ENCODE assay signal across 9 cellular contexts in genomic region chr15:99682455-99682854, GRCh38. TPM values are rescaled to one million over a fixed set of nuclear protein-coding genes. Genes with fewer than 3 reads are reported as not detected.
A peak's percentile ranks its signal among the peaks of the same experiment; 100 is the strongest.
DNase-seq lines count a peak whose midpoint lies in the region; ATAC-seq lines count a peak whose summit lies in the region.
"Had no signal": no experiment of that assay in that cellular context is flagged by ENCODE, and none has a peak within 500 bp of the region (broad histone marks: within the 10 kb centered on the region; RNA-seq: fewer than 3 reads in every experiment).

No MANE protein-coding gene starts in this region.

- no peak overlapping the region for H3K4me3 Mint-ChIP-seq in activated CD4-positive, alpha-beta T cell treated with anti-CD3 and anti-CD28 coated beads for 36 hours
- H3K4me3 Mint-ChIP-seq in T-cell, result peak overlapping the region in 1 of 3 donors; percentile 62
- H3K4me3 Mint-ChIP-seq in stimulated activated effector memory CD8-positive, alpha-beta T cell treated with anti-CD3 and anti-CD28 coated beads, Interleukin-12 subunit alpha, Interleukin-12 subunit beta, amount 100 ng/mL, for 72 hours, result no peak overlapping the region

- intact Hi-C loops in activated CD4-positive, alpha-beta T cell treated with anti-CD3 and anti-CD28 coated beads for 36 hours (cut with DNase I, micrococcal nuclease), result no loop called here

- H3K27ac Mint-ChIP-seq in activated CD4-positive, alpha-beta T cell treated with anti-CD3 and anti-CD28 coated beads for 36 hours, result peak overlapping the region; percentile 59
- H3K27ac Mint-ChIP-seq in T-cell, result peak overlapping the region; percentile 75 to 84
- H3K27ac Mint-ChIP-seq in stimulated activated effector memory CD8-positive, alpha-beta T cell treated with anti-CD3 and anti-CD28 coated beads, Interleukin-12 subunit alpha, Interleukin-12 subunit beta, amount 100 ng/mL, for 72 hours, result peak overlapping the region; percentile 48

- no peak for DNase-seq in activated CD4-positive, alpha-beta T cell treated with anti-CD3 and anti-CD28 coated beads for 36 hours
- DNase-seq in activated CD4-positive, alpha-beta T cell treated with anti-CD3 and anti-CD28 coated beads, Interleukin-2, amount 50 U/mL, for 48 hours, result no peak
- DNase-seq in T-cell (no peak), fibroblast of the conjunctiva (ENCODE audit: low read depth) (peak; percentile 69), NCI-H128 (lab: John Stamatoyannopoulos, UW; ENCODE audit: unreplicated experiment) (no peak), GM19240 (ENCODE audit: insufficient read length, low spot score) (no peak)
- no peak for DNase-seq in stimulated activated effector memory CD8-positive, alpha-beta T cell treated with anti-CD3 and anti-CD28 coated beads, Interleukin-12 subunit alpha, Interleukin-12 subunit beta, amount 100 ng/mL, for 72 hours (ENCODE audit: low spot score in 2 of 2)
- DNase-seq: right cardiac atrium had no signal

- peak; percentile 66 for ATAC-seq in activated CD4-positive, alpha-beta T cell treated with anti-CD3 and anti-CD28 coated beads for 36 hours
- ATAC-seq in T-cell (replicated peaks in 1 of 4) (peak in 2 of 4 experiments; percentile 17 to 28), GM19467 (IDR thresholded peaks at IDR 0.05; ENCODE audit: unreplicated experiment) (no peak)
- peak; percentile 40 for ATAC-seq in stimulated activated effector memory CD8-positive, alpha-beta T cell treated with anti-CD3 and anti-CD28 coated beads, Interleukin-12 subunit alpha, Interleukin-12 subunit beta, amount 100 ng/mL, for 72 hours

- H3K4me1 Mint-ChIP-seq in activated CD4-positive, alpha-beta T cell treated with anti-CD3 and anti-CD28 coated beads for 36 hours, result peaks cover 25% of the 10 kb centered on the region
- peaks cover 42 to 46% (median 45%) of the 10 kb centered on the region in 3 donors for H3K4me1 Mint-ChIP-seq in T-cell
- peaks cover 7% of the 10 kb centered on the region for H3K4me1 Mint-ChIP-seq in stimulated activated effector memory CD8-positive, alpha-beta T cell treated with anti-CD3 and anti-CD28 coated beads, Interleukin-12 subunit alpha, Interleukin-12 subunit beta, amount 100 ng/mL, for 72 hours

- H3K9me3 Mint-ChIP-seq in activated CD4-positive, alpha-beta T cell treated with anti-CD3 and anti-CD28 coated beads for 36 hours (ENCODE audit: low read depth), result peaks cover 17% of the 10 kb centered on the region
- H3K9me3 Mint-ChIP-seq in T-cell, result peaks cover 4 to 21% (median 8%) of the 10 kb centered on the region in 3 donors
- no peaks in the 10 kb centered on the region for H3K9me3 Mint-ChIP-seq in stimulated activated effector memory CD8-positive, alpha-beta T cell treated with anti-CD3 and anti-CD28 coated beads, Interleukin-12 subunit alpha, Interleukin-12 subunit beta, amount 100 ng/mL, for 72 hours

- POLR2A ChIA-PET in activated CD4-positive, alpha-beta T cell treated with anti-CD3 and anti-CD28 coated beads for 36 hours (lab: Charles Lee), result interaction anchor here (0.6 kb wide), 1 partner anchor 117 kb away, joined by 3 read pairs; the partner anchor contains the start of gene MEF2A
- POLR2A ChIA-PET in T-cell (lab: Charles Lee), result no interaction called here

- H3K36me3 Mint-ChIP-seq in activated CD4-positive, alpha-beta T cell treated with anti-CD3 and anti-CD28 coated beads for 36 hours (ENCODE audit: low read depth), result peaks cover 41% of the 10 kb centered on the region
- peaks cover 57% of the 10 kb centered on the region for H3K36me3 Mint-ChIP-seq in T-cell
- H3K36me3 Mint-ChIP-seq in stimulated activated effector memory CD8-positive, alpha-beta T cell treated with anti-CD3 and anti-CD28 coated beads, Interleukin-12 subunit alpha, Interleukin-12 subunit beta, amount 100 ng/mL, for 72 hours, result peaks cover 23% of the 10 kb centered on the region

- H3K27me3 Mint-ChIP-seq in activated CD4-positive, alpha-beta T cell treated with anti-CD3 and anti-CD28 coated beads for 36 hours, result no peaks in the 10 kb centered on the region
- no peaks in the 10 kb centered on the region for H3K27me3 Mint-ChIP-seq in T-cell

- CTCF ChIA-PET in activated CD4-positive, alpha-beta T cell treated with anti-CD3 and anti-CD28 coated beads for 36 hours (lab: Charles Lee), result interaction anchor here (0.6 to 1.7 kb wide), 4 partner anchors 13 to 672 kb away, joined by 3 read pairs; no protein-coding TSS in a partner anchor
- CTCF ChIA-PET in T-cell (lab: Charles Lee), result no interaction called here

RNA-seq across cellular contexts. Expression of gene LYSMD4, which starts 50.8 kb away (rescaled TPM):
- total RNA-seq in activated CD4-positive, alpha-beta T cell treated with anti-CD3 and anti-CD28 coated beads for 36 hours, result 1 to 10 TPM; 4.7 to 5.3 TPM
- 10 to 100 TPM; 12.6 to 26.5 (median 17.6) TPM for total RNA-seq in T-cell
